ENCODE assay signal across 8 cellular contexts in genomic region chr17:29929544-29930398, GRCh38. TPM values are rescaled to one million over a fixed set of nuclear protein-coding genes. Genes with fewer than 3 reads are reported as not detected.
DNase-seq lines count a peak whose midpoint lies in the region; TF ChIP-seq lines count a peak whose summit lies in the region.

Gene SSH2 (minus strand): TSS chr17:29930228. CDS start chr17:29930000, 228 bp downstream.

- peak within 1 kb of the TSS; percentile 96 for H3K9ac ChIP-seq in neuronal stem cell (ENCODE audit: low read depth, low read length, poor library complexity)

- peak within 1 kb of the TSS; percentile 80 for H3K4me2 ChIP-seq in neuronal stem cell (ENCODE audit: insufficient read depth, low read length, poor library complexity, severe bottlenecking)

- H3K4me1 ChIP-seq in SJCRH30 (peaks cover 11% of the 10 kb centered on the region), neuronal stem cell (ENCODE audit: control insufficient read depth in 2 of 2, insufficient read depth in 1 of 2, low read depth in 1 of 2, low read length in 2 of 2) (peaks cover 3 to 13% of the 10 kb centered on the region in 2 donors)

- H3K27ac ChIP-seq in SJCRH30, result peak within 1 kb of the TSS; percentile 79
- H3K27ac ChIP-seq in neuronal stem cell (replicated peaks; ENCODE audit: low read length), result peak within 1 kb of the TSS; percentile 95

- H3K14ac ChIP-seq in neuronal stem cell (ENCODE audit: low read length), result no peak within 1 kb of the TSS

- H4K8ac ChIP-seq in neuronal stem cell (ENCODE audit: low read depth, low read length), result no peak within 1 kb of the TSS

- DNase-seq in EH (ENCODE audit: low read depth) (peak; percentile 88), H7 (peak; percentile 90), MV-4-11 (lab: John Stamatoyannopoulos, UW) (peak; percentile 84), SJCRH30 (peak; percentile 95 to 97), activated gamma-delta T cell treated with Interleukin-2 at 50 U/mL for 16 hours (peak; percentile 85), foreskin melanocyte (peak; percentile 66), neuronal stem cell (ENCODE audit: low spot score) (peak; percentile 86)

- no peak for TF ChIP-seq CTCF in subcutaneous adipose tissue (IDR thresholded peaks at IDR 0.05; ENCODE audit: low read depth)

- peak within 1 kb of the TSS; percentile 95 for H3K23ac ChIP-seq in neuronal stem cell (ENCODE audit: low read depth, low read length, poor library complexity)

- H3K27me3 ChIP-seq in H7 (ENCODE audit: control insufficient read depth, insufficient read depth, low read length), result no peaks in the 10 kb centered on the region
- H3K27me3 ChIP-seq in SJCRH30, result no peaks in the 10 kb centered on the region
- H3K27me3 ChIP-seq in neuronal stem cell (ENCODE audit: control insufficient read depth in 3 of 3, insufficient read depth in 3 of 3, low read depth in 1 of 3, low read length in 3 of 3), result peaks cover 0 to 3% (median 0%) of the 10 kb centered on the region in 3 experiments

- no peak within 1 kb of the TSS for H2AK5ac ChIP-seq in neuronal stem cell (ENCODE audit: low read depth, low read length)

- peak within 1 kb of the TSS; percentile 75 for H2BK12ac ChIP-seq in neuronal stem cell (ENCODE audit: low read length)

- H2BK15ac ChIP-seq in neuronal stem cell (ENCODE audit: low read length), result peak within 1 kb of the TSS; percentile 6

- no peak within 1 kb of the TSS for H3K4ac ChIP-seq in neuronal stem cell (ENCODE audit: low read length)

- no peak within 1 kb of the TSS for H4K91ac ChIP-seq in neuronal stem cell (ENCODE audit: low read depth, low read length, poor library complexity)

- H3K79me1 ChIP-seq in neuronal stem cell (ENCODE audit: low read depth, low read length), result no peaks in the 10 kb centered on the region

- peak within 1 kb of the TSS; percentile 97 for H2AFZ ChIP-seq in neuronal stem cell (ENCODE audit: low read length)

- peak within 1 kb of the TSS; percentile 96 for H2BK5ac ChIP-seq in neuronal stem cell (ENCODE audit: low read length)

- H3K4me3 ChIP-seq in H7 (ENCODE audit: insufficient read depth, low read depth, low read length), result peak within 1 kb of the TSS; percentile 84
- peak within 1 kb of the TSS; percentile 74 for H3K4me3 ChIP-seq in SJCRH30
- peak within 1 kb of the TSS; percentile 74 to 94 for H3K4me3 ChIP-seq in neuronal stem cell (ENCODE audit: low read length in 2 of 2)

- peak within 1 kb of the TSS; percentile 95 for H3K18ac ChIP-seq in neuronal stem cell (ENCODE audit: low read length)

- peak within 1 kb of the TSS; percentile 2 for H2BK120ac ChIP-seq in neuronal stem cell (ENCODE audit: low read depth, low read length)

- no CpG with 5 or more reads among the region's 71 CpGs for WGBS in neuronal stem cell (ENCODE audit: extremely low coverage in 2 of 2, insufficient read length in 2 of 2, insufficient replicate concordance in 1 of 2), 2 donors

- H3K36me3 ChIP-seq in H7 (replicated peaks; ENCODE audit: control insufficient read depth, insufficient read depth, low read length) (no peaks in the 10 kb centered on the region), SJCRH30 (peaks cover 1% of the 10 kb centered on the region; the same call in 1 of the 2 replicates), neuronal stem cell (replicated peaks in 1 of 2; ENCODE audit: control insufficient read depth in 2 of 2, insufficient read depth in 2 of 2, low read length in 2 of 2) (no peaks in the 10 kb centered on the region)

- H3K9me3 ChIP-seq in SJCRH30 (replicated peaks) (no peaks in the 10 kb centered on the region), neuronal stem cell (replicated peaks in 1 of 2; ENCODE audit: control insufficient read depth in 2 of 2, insufficient read depth in 1 of 2, low read depth in 1 of 2, low read length in 2 of 2) (no peaks in the 10 kb centered on the region)

RNA-seq across cellular contexts. Expression of gene SSH2, which starts in this region (rescaled TPM):
- 5.5 and 8.0 TPM in 2 replicates for total RNA-seq in H7 (2014; rRNA removed; shearing (Covaris generic))
- 29.9 and 34.8 TPM in 2 replicates for total RNA-seq in SJCRH30 (2014; rRNA removed; shearing (Covaris generic))
- 11.4 TPM for polyA plus RNA-seq in neuronal stem cell (2013, experiment 1 of 2)
- polyA plus RNA-seq in neuronal stem cell (2013, experiment 2 of 2), result 11.9 TPM
- 10 to 100 TPM; 51.8 to 70.6 (median 61.4) TPM for total RNA-seq in subcutaneous adipose tissue

Comparison
In these comparisons a context has a peak if more than half of its experiments do, and no peak if none do; other contexts are left out.
1. Peak in every context shown above with its lines: DNase-seq, H3K4me3 ChIP-seq and H3K27ac ChIP-seq.